In genomic region chr3:192449036-192449435, GRCh38 we compare ENCODE assay signal across 10 cellular contexts.
A peak's percentile ranks its signal among the peaks of the same experiment; 100 is the strongest.
DNase-seq lines count a peak whose midpoint lies in the region; ATAC-seq and TF ChIP-seq lines count a peak whose summit lies in the region.
"Had no signal": no experiment of that assay in that cellular context is flagged by ENCODE, and none has a peak within 500 bp of the region (broad histone marks: within the 10 kb centered on the region; RNA-seq: fewer than 3 reads in every experiment).

No MANE protein-coding gene starts in this region.

- no peaks in the 10 kb centered on the region for H3K4me1 ChIP-seq in BE2C
- H3K4me1 ChIP-seq in gastrocnemius medialis: no peaks in the 10 kb centered on the region
- H3K4me1 ChIP-seq: colonic mucosa had no signal

- H3K4me3 ChIP-seq in BE2C (ENCODE audit: low read depth, low read length) (no peak overlapping the region), fibroblast of pulmonary artery (replicated peaks; ENCODE audit: low read depth, low read length) (no peak overlapping the region), gastrocnemius medialis (no peak overlapping the region)
- H3K4me3 ChIP-seq: colonic mucosa, skin epidermis had no signal

- TF ChIP-seq POLR2A in gastrocnemius medialis (IDR thresholded peaks at IDR 0.05): no peak

- H3K9me3 ChIP-seq in BE2C: no peaks in the 10 kb centered on the region
- H3K9me3 ChIP-seq in gastrocnemius medialis: no peaks in the 10 kb centered on the region
- H3K9me3 ChIP-seq: colonic mucosa had no signal

- DNase-seq in BE2C (no peak), GM20000 (ENCODE audit: low spot score) (no peak), NCI-H774 (lab: John Stamatoyannopoulos, UW) (peak; percentile 60), fibroblast of pulmonary artery (ENCODE audit: low read depth) (peak; percentile 7), EL (no peak), gastrocnemius medialis (no peak)
- DNase-seq: colonic mucosa had no signal

- intact Hi-C loops in gastrocnemius medialis (cut with DNase I; ENCODE audit: low total_unique reads): loop anchor here (10.0 kb wide), 1 partner anchor 1034 kb away; no protein-coding TSS in a partner anchor

- no peak overlapping the region for H3K27ac ChIP-seq in gastrocnemius medialis
- H3K27ac ChIP-seq: colonic mucosa, skin epidermis had no signal

- peak; percentile 39 for TF ChIP-seq CTCF in BE2C (IDR thresholded peaks at IDR 0.05; ENCODE audit: low read depth, low read length)
- TF ChIP-seq CTCF in GM20000 (IDR thresholded peaks at IDR 0.05; ENCODE audit: extremely low read depth, missing control alignments): peak; percentile 17
- peak; percentile 26 for TF ChIP-seq CTCF in fibroblast of pulmonary artery (IDR thresholded peaks at IDR 0.05; ENCODE audit: low read length, missing control alignments)
- TF ChIP-seq CTCF in gastrocnemius medialis (IDR thresholded peaks at IDR 0.05 in 4 of 5, conservative IDR thresholded peaks at IDR 0.05 in 1 of 5): no peak

- H3K27me3 ChIP-seq in BE2C: peaks cover 28% of the 10 kb centered on the region
- H3K27me3 ChIP-seq in gastrocnemius medialis: peaks cover 0 to 19% (median 0%) of the 10 kb centered on the region in 3 donors
- H3K27me3 ChIP-seq: colonic mucosa had no signal

- in situ Hi-C loops in gastrocnemius medialis (cut with MboI; ENCODE audit: low sequenced_read_pairs in 4 of 4): loop anchor here in 3 of 4 donors (10.0 to 25.0 kb wide), 3 partner anchors 314 to 1037 kb away; no protein-coding TSS in a partner anchor

- ATAC-seq in HG02981 (IDR thresholded peaks at IDR 0.05; ENCODE audit: unreplicated experiment) (no peak), GM19467 (IDR thresholded peaks at IDR 0.05; ENCODE audit: unreplicated experiment) (no peak), gastrocnemius medialis (no peak)

- H3K36me3 ChIP-seq in BE2C (no peaks in the 10 kb centered on the region), gastrocnemius medialis (no peaks in the 10 kb centered on the region)
- H3K36me3 ChIP-seq: colonic mucosa had no signal

Comparison
In these comparisons a context has a peak if more than half of its experiments do, and no peak if none do; other contexts are left out.
1. DNase-seq: peak in NCI-H774 (single experiment) and fibroblast of pulmonary artery (single experiment); none in BE2C (single experiment), GM20000 (single experiment), EL (single experiment) and gastrocnemius medialis (0 of 2).
2. CTCF ChIP-seq: peak in BE2C (single experiment), GM20000 (single experiment) and fibroblast of pulmonary artery (single experiment); none in gastrocnemius medialis (0 of 5).